In the genomic region with DNA sequence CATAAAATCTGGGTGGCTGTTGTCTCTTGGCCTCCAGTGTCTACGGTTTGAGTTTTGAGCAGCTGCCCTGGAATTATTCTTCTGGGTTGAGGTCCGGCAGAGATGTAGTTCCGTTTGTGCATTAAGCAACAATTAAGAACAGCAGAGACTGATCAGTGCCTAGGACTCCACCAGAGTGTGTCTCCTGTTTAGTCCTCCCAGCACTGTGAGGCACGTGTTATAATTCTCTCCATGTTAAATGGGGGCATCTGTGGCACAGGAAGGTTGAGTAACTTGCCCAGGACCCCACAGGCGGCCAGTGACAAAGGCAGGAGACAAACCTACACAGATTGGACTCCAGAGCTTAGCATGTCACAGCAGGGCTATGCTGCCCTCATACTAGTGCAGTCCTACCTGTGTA, we compare ENCODE assay signal across 10 cellular contexts.
"Had no signal": no experiment of that assay in that cellular context is flagged by ENCODE, and none has a peak within 500 bp of the region (broad histone marks: within the 10 kb centered on the region; RNA-seq: fewer than 3 reads in every experiment).

No MANE protein-coding gene starts in this region.

- ATAC-seq: HepG2 had no signal

- H3K27ac Mint-ChIP-seq: IgD-negative memory B cell had no signal

- H3K9ac ChIP-seq: KMS-11 had no signal

- H3K4me3 Mint-ChIP-seq: IgD-negative memory B cell had no signal

- H3K27ac ChIP-seq: HL-60, KMS-11 had no signal

- H3K36me3 Mint-ChIP-seq: IgD-negative memory B cell had no signal

- DNase-seq: GOT3, H9, HCEC 1CT, Kasumi-1, KBM-7 had no signal

- H3K4me1 Mint-ChIP-seq: IgD-negative memory B cell had no signal

- FAIRE-seq: H54, HepG2 had no signal

- H3K9me3 Mint-ChIP-seq: H9 had no signal

- H3K4me2 ChIP-seq: KMS-11 had no signal
